In genomic region chr1:42927274-42927841, GRCh38 we compare ENCODE assay signal across 16 cellular contexts. TPM values are rescaled to one million over a fixed set of nuclear protein-coding genes. Genes with fewer than 3 reads are reported as not detected.
DNase-seq lines count a peak whose midpoint lies in the region; ATAC-seq and TF ChIP-seq lines count a peak whose summit lies in the region.
"Had no signal": no experiment of that assay in that cellular context is flagged by ENCODE, and none has a peak within 500 bp of the region (broad histone marks: within the 10 kb centered on the region; RNA-seq: fewer than 3 reads in every experiment).

No MANE protein-coding gene starts in this region.

- H3K4me3 Mint-ChIP-seq in activated CD4-positive, alpha-beta T cell treated with anti-CD3 and anti-CD28 coated beads, Interleukin-2, amount 10 ng/mL, durations not matched to agents 24 days and 14 days: no peak overlapping the region
- H3K4me3 Mint-ChIP-seq in activated naive CD8-positive, alpha-beta T cell treated with anti-CD3 and anti-CD28 coated beads, Interleukin-2, amount 50 U/mL, for 24 hours: no peak overlapping the region
- H3K4me3 Mint-ChIP-seq in nephron progenitor cell: no peak overlapping the region
- H3K4me3 Mint-ChIP-seq: activated naive CD8-positive, alpha-beta T cell had no signal

- no peaks in the 10 kb centered on the region for H3K27me3 Mint-ChIP-seq in activated CD4-positive, alpha-beta T cell treated with anti-CD3 and anti-CD28 coated beads, Interleukin-2, amount 10 ng/mL, durations not matched to agents 24 days and 14 days
- no peaks in the 10 kb centered on the region for H3K27me3 Mint-ChIP-seq in activated naive CD8-positive, alpha-beta T cell treated with anti-CD3 and anti-CD28 coated beads, Interleukin-2, amount 50 U/mL, for 24 hours
- no peaks in the 10 kb centered on the region for H3K27me3 Mint-ChIP-seq in nephron progenitor cell (ENCODE audit: low read depth, poor library complexity)
- H3K27me3 Mint-ChIP-seq: activated naive CD8-positive, alpha-beta T cell had no signal

- no peaks in the 10 kb centered on the region for H3K27me3 ChIP-seq in H7 (ENCODE audit: control insufficient read depth, insufficient read depth, low read length)

- no peak overlapping the region for H3K4me3 ChIP-seq in H7 (ENCODE audit: insufficient read depth, low read depth, low read length)

- TF ChIP-seq CTCF in nephron progenitor cell (IDR thresholded peaks at IDR 0.05): no peak

- intact Hi-C loops in activated CD4-positive, alpha-beta T cell treated with anti-CD3 and anti-CD28 coated beads, Interleukin-2, amount 10 ng/mL, durations not matched to agents 24 days and 14 days (cut with micrococcal nuclease): loop anchor here (10.0 kb wide), 3 partner anchors 243 to 473 kb away; partner anchors contain the start of genes PPCS, PPIH, YBX1 and ZMYND12

- DNase-seq in activated CD4-positive, alpha-beta T cell treated with anti-CD3 and anti-CD28 coated beads, Interleukin-2, amount 10 ng/mL, durations not matched to agents 24 days and 14 days: no peak
- no peak for DNase-seq in activated CD4-positive, alpha-beta T cell treated with anti-CD3 and anti-CD28 coated beads, Interleukin-2, amount 50 U/mL, for 48 hours
- DNase-seq in H7 (peak; percentile 10), nephron progenitor cell (no peak), Kasumi-1 (lab: John Stamatoyannopoulos, UW) (no peak), HT-29 (ENCODE audit: low spot score) (no peak), mucosa of gallbladder (ENCODE audit: low spot score) (no peak)
- no peak for DNase-seq in activated naive CD8-positive, alpha-beta T cell treated with anti-CD3 and anti-CD28 coated beads, Interleukin-2, amount 50 U/mL, for 24 hours
- DNase-seq: effector memory CD4-positive, alpha-beta T cell; GOT3; left ventricle myocardium superior; NCI-H526 treated with DMSO at 0.1 percent for 48 hours; stimulated activated CD4-positive, alpha-beta T cell treated with anti-CD3 and anti-CD28 coated beads, Interleukin-4, amount 100 ng/mL, for 24 hours; trophoblast cell had no signal

- peaks cover 60% of the 10 kb centered on the region for H3K36me3 Mint-ChIP-seq in activated CD4-positive, alpha-beta T cell treated with anti-CD3 and anti-CD28 coated beads, Interleukin-2, amount 10 ng/mL, durations not matched to agents 24 days and 14 days (ENCODE audit: low read depth)
- peaks cover 49% of the 10 kb centered on the region for H3K36me3 Mint-ChIP-seq in activated naive CD8-positive, alpha-beta T cell treated with anti-CD3 and anti-CD28 coated beads, Interleukin-2, amount 50 U/mL, for 24 hours (ENCODE audit: low read depth)
- H3K36me3 Mint-ChIP-seq in nephron progenitor cell (ENCODE audit: low read depth): peaks cover 39% of the 10 kb centered on the region

- H3K4me1 Mint-ChIP-seq in activated CD4-positive, alpha-beta T cell treated with anti-CD3 and anti-CD28 coated beads, Interleukin-2, amount 10 ng/mL, durations not matched to agents 24 days and 14 days: peaks cover 65% of the 10 kb centered on the region
- H3K4me1 Mint-ChIP-seq in activated naive CD8-positive, alpha-beta T cell treated with anti-CD3 and anti-CD28 coated beads, Interleukin-2, amount 50 U/mL, for 24 hours: peaks cover 75% of the 10 kb centered on the region
- peaks cover 35% of the 10 kb centered on the region for H3K4me1 Mint-ChIP-seq in nephron progenitor cell

- peak overlapping the region; percentile 29 for H3K27ac Mint-ChIP-seq in activated CD4-positive, alpha-beta T cell treated with anti-CD3 and anti-CD28 coated beads, Interleukin-2, amount 10 ng/mL, durations not matched to agents 24 days and 14 days
- H3K27ac Mint-ChIP-seq in activated naive CD8-positive, alpha-beta T cell treated with anti-CD3 and anti-CD28 coated beads, Interleukin-2, amount 50 U/mL, for 24 hours: peak overlapping the region; percentile 61
- H3K27ac Mint-ChIP-seq in nephron progenitor cell: peak overlapping the region; percentile 42
- H3K27ac Mint-ChIP-seq: activated naive CD8-positive, alpha-beta T cell had no signal

- no peak for ATAC-seq in activated naive CD8-positive, alpha-beta T cell treated with anti-CD3 and anti-CD28 coated beads, Interleukin-2, amount 50 U/mL, for 24 hours
- ATAC-seq: left ventricle myocardium superior, SK-N-SH treated with all-trans-retinoic acid at 6 μM for 48 hours had no signal

- H3K9me3 Mint-ChIP-seq in activated CD4-positive, alpha-beta T cell treated with anti-CD3 and anti-CD28 coated beads, Interleukin-2, amount 10 ng/mL, durations not matched to agents 24 days and 14 days: no peaks in the 10 kb centered on the region
- H3K9me3 Mint-ChIP-seq in activated naive CD8-positive, alpha-beta T cell treated with anti-CD3 and anti-CD28 coated beads, Interleukin-2, amount 50 U/mL, for 24 hours: no peaks in the 10 kb centered on the region
- no peaks in the 10 kb centered on the region for H3K9me3 Mint-ChIP-seq in nephron progenitor cell

- H3K36me3 ChIP-seq in H7 (replicated peaks; ENCODE audit: control insufficient read depth, insufficient read depth, low read length): peaks cover 54% of the 10 kb centered on the region

RNA-seq across cellular contexts. Expression of gene SLC2A1, which starts 31.3 kb away (rescaled TPM):
- total RNA-seq in activated CD4-positive, alpha-beta T cell treated with anti-CD3 and anti-CD28 coated beads, Interleukin-2, amount 10 ng/mL, durations not matched to agents 24 days and 14 days: 135 and 144 TPM in 2 replicates
- 90.9 and 93.7 TPM in 2 replicates for total RNA-seq in H7 (2014; rRNA removed; shearing (Covaris generic))
- 916 and 965 TPM in 2 replicates for total RNA-seq in HT-29 (2014; rRNA removed; shearing (Covaris generic))
- 142 TPM for total RNA-seq in mucosa of gallbladder
